In the genomic region with DNA sequence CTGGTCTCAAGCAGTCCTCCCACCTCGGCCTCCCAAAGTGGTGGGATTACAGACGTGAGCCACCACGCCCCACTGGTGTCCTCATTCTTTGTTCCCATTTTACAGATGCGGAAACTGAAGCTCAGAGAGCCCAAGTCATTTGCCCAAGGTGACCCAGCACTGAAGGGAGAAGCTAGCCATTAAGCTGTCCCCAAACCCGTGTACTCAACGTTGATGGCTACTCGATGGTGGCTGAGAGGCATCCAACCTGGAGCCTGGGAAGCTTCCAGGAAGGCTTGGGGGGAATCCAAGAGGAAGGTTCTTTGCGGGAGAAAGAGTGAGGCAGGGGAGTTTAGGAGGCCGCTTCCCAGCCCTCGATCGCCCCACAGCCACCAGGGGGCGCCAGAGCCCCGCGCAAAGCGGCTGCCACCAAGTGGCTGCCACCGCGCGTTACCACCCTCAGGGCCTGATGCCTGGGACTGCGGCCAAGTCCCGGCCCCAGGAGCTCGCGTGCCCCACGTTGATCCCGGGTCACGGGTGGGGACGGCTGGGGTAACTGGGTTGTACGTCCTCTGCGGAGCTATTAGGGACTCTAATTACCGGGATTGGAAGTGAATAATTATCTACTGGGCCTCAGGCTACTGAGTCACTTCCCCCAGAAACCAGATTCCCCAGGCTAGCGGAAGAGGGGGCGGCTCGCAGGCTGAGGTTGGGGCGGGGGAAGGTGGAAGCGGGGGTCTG, we compare ENCODE assay signal across 1 cellular context.
TF ChIP-seq lines count a peak whose summit lies in the region.

No MANE protein-coding gene starts in this region.

TF ChIP-seq in Ishikawa, 13 proteins besides CTCF, POLR2A, EP300 and RAD21 (continued from another document):
- TF ChIP-seq, protein P1, sequence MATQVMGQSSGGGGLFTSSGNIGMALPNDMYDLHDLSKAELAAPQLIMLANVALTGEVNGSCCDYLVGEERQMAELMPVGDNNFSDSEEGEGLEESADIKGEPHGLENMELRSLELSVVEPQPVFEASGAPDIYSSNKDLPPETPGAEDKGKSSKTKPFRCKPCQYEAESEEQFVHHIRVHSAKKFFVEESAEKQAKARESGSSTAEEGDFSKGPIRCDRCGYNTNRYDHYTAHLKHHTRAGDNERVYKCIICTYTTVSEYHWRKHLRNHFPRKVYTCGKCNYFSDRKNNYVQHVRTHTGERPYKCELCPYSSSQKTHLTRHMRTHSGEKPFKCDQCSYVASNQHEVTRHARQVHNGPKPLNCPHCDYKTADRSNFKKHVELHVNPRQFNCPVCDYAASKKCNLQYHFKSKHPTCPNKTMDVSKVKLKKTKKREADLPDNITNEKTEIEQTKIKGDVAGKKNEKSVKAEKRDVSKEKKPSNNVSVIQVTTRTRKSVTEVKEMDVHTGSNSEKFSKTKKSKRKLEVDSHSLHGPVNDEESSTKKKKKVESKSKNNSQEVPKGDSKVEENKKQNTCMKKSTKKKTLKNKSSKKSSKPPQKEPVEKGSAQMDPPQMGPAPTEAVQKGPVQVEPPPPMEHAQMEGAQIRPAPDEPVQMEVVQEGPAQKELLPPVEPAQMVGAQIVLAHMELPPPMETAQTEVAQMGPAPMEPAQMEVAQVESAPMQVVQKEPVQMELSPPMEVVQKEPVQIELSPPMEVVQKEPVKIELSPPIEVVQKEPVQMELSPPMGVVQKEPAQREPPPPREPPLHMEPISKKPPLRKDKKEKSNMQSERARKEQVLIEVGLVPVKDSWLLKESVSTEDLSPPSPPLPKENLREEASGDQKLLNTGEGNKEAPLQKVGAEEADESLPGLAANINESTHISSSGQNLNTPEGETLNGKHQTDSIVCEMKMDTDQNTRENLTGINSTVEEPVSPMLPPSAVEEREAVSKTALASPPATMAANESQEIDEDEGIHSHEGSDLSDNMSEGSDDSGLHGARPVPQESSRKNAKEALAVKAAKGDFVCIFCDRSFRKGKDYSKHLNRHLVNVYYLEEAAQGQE (IDR thresholded peaks at IDR 0.05; ENCODE audit: low read depth) = no peak
- TF ChIP-seq NFIC (IDR thresholded peaks at IDR 0.05) (peak; percentile 85), YY1 (IDR thresholded peaks at IDR 0.05; ENCODE audit: low read depth) (no peak)
TF ChIP-seq in Ishikawa: peak in this region for 2.
